1 cellular context compared by ENCODE assay signal in genomic region chr6:107209406-107209939, GRCh38.
TF ChIP-seq lines count a peak whose summit lies in the region.

No MANE protein-coding gene starts in this region.

TF ChIP-seq in GM23338, 12 proteins besides CTCF, POLR2A, EP300 and RAD21 (continued from another document):
- TF ChIP-seq EZH2 (IDR thresholded peaks at IDR 0.05; ENCODE audit: low read depth, unreplicated experiment) (no peak), JUNB (IDR thresholded peaks at IDR 0.05; ENCODE audit: unreplicated experiment) (no peak), CREB1 (CRISPR knock-in tag; IDR thresholded peaks at IDR 0.05; ENCODE audit: low read depth) (no peak), EZH2phosphoT487 (IDR thresholded peaks at IDR 0.05; ENCODE audit: unreplicated experiment) (no peak), NANOG (IDR thresholded peaks at IDR 0.05; ENCODE audit: borderline replicate concordance) (no peak), ZNF331 (CRISPR knock-in tag; IDR thresholded peaks at IDR 0.05; ENCODE audit: low read depth) (no peak), POLR2AphosphoS5 (IDR thresholded peaks at IDR 0.05; ENCODE audit: low read depth) (no peak)
- TF ChIP-seq, protein P1, sequence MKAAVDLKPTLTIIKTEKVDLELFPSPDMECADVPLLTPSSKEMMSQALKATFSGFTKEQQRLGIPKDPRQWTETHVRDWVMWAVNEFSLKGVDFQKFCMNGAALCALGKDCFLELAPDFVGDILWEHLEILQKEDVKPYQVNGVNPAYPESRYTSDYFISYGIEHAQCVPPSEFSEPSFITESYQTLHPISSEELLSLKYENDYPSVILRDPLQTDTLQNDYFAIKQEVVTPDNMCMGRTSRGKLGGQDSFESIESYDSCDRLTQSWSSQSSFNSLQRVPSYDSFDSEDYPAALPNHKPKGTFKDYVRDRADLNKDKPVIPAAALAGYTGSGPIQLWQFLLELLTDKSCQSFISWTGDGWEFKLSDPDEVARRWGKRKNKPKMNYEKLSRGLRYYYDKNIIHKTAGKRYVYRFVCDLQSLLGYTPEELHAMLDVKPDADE (IDR thresholded peaks at IDR 0.05) = no peak
TF ChIP-seq in GM23338: peak in this region for 0.
